ENCODE assay signal across 1 cellular context in genomic region chr2:42978175-42978886, GRCh38.
A peak's percentile ranks its signal among the peaks of the same experiment; 100 is the strongest.
TF ChIP-seq lines count a peak whose summit lies in the region.

No MANE protein-coding gene starts in this region.

TF ChIP-seq in HepG2, 621 proteins besides CTCF, POLR2A, EP300 and RAD21 (continued from another document and continues in another):
- peak; percentile 95 for TF ChIP-seq MLXIP (CRISPR knock-in tag; IDR thresholded peaks at IDR 0.05; ENCODE audit: borderline replicate concordance)
- TF ChIP-seq MNT (IDR thresholded peaks at IDR 0.05): peak; percentile 52; the same call in 1 of the 2 replicates
- TF ChIP-seq SNAPC5 (CRISPR knock-in tag; IDR thresholded peaks at IDR 0.05; ENCODE audit: borderline replicate concordance): no peak
- peak; percentile 28; the same call in 1 of the 2 replicates for TF ChIP-seq ZNF24 (IDR thresholded peaks at IDR 0.05)
- peak; percentile 76 for TF ChIP-seq MIER2 (CRISPR knock-in tag; IDR thresholded peaks at IDR 0.05)
- peak; percentile 97 for TF ChIP-seq FOXP4 (CRISPR knock-in tag; IDR thresholded peaks at IDR 0.05)
- TF ChIP-seq ZNF598 (CRISPR knock-in tag; IDR thresholded peaks at IDR 0.05; ENCODE audit: borderline replicate concordance): no peak; the same call in 1 of the 2 replicates
- TF ChIP-seq HOXA3 (CRISPR knock-in tag; IDR thresholded peaks at IDR 0.05): peak; percentile 97
- peak; percentile 64; the same call in 1 of the 2 replicates for TF ChIP-seq ZNF367 (CRISPR knock-in tag; IDR thresholded peaks at IDR 0.05; ENCODE audit: borderline replicate concordance)
- TF ChIP-seq ZNF260 (CRISPR knock-in tag; IDR thresholded peaks at IDR 0.05; ENCODE audit: borderline replicate concordance, low read depth): no peak
- no peak for TF ChIP-seq ZFYVE20 (CRISPR knock-in tag; IDR thresholded peaks at IDR 0.05; ENCODE audit: borderline replicate concordance, low read depth)
- peak; percentile 68 for TF ChIP-seq DBP (CRISPR knock-in tag; IDR thresholded peaks at IDR 0.05; ENCODE audit: not compliant biosample characterization)
- no peak for TF ChIP-seq ZNF841 (CRISPR knock-in tag; IDR thresholded peaks at IDR 0.05; ENCODE audit: borderline replicate concordance)
- peak; percentile 64; the same call in 1 of the 2 replicates for TF ChIP-seq ZBTB34 (CRISPR knock-in tag; IDR thresholded peaks at IDR 0.05)
- peak; percentile 63 for TF ChIP-seq ZNF446 (CRISPR knock-in tag; IDR thresholded peaks at IDR 0.05)
- TF ChIP-seq ZNF850 (CRISPR knock-in tag; conservative IDR thresholded peaks at IDR 0.05): no peak
- no peak for TF ChIP-seq ATRX (CRISPR knock-in tag; IDR thresholded peaks at IDR 0.05; ENCODE audit: borderline replicate concordance)
- TF ChIP-seq NR2F2 (IDR thresholded peaks at IDR 0.05; ENCODE audit: borderline replicate concordance, low read depth): no peak
- no peak for TF ChIP-seq ZNF382 (CRISPR knock-in tag; IDR thresholded peaks at IDR 0.05; ENCODE audit: borderline replicate concordance)
- peak; percentile 60 for TF ChIP-seq STAG1 (CRISPR knock-in tag; IDR thresholded peaks at IDR 0.05)
- TF ChIP-seq GATAD1 (CRISPR knock-in tag; IDR thresholded peaks at IDR 0.05): peak; percentile 76; the same call in 1 of the 2 replicates
- TF ChIP-seq SNRNP70 (IDR thresholded peaks at IDR 0.05; ENCODE audit: low read depth, low read length): no peak
- no peak for TF ChIP-seq FOXP1 (IDR thresholded peaks at IDR 0.05)
- peak; percentile 80; the same call in 1 of the 2 replicates for TF ChIP-seq FOXP1 (CRISPR knock-in tag; IDR thresholded peaks at IDR 0.05)
- no peak for TF ChIP-seq MTA3 (CRISPR knock-in tag; IDR thresholded peaks at IDR 0.05)
- no peak for TF ChIP-seq GRHL1 (CRISPR knock-in tag; conservative IDR thresholded peaks at IDR 0.05)
- TF ChIP-seq ZNF232 (CRISPR knock-in tag; IDR thresholded peaks at IDR 0.05; ENCODE audit: borderline replicate concordance): peak; percentile 98
- no peak for TF ChIP-seq ZNF564 (CRISPR knock-in tag; IDR thresholded peaks at IDR 0.05)
- TF ChIP-seq ZNF790 (CRISPR knock-in tag; IDR thresholded peaks at IDR 0.05; ENCODE audit: borderline replicate concordance): peak; percentile 81; the same call in 1 of the 2 replicates
- peak; percentile 86 for TF ChIP-seq IRF2 (CRISPR knock-in tag; IDR thresholded peaks at IDR 0.05)
- no peak for TF ChIP-seq ZNF34 (CRISPR knock-in tag; IDR thresholded peaks at IDR 0.05; ENCODE audit: borderline replicate concordance)
- TF ChIP-seq TFDP2 (CRISPR knock-in tag; IDR thresholded peaks at IDR 0.05): peak; percentile 81
- no peak for TF ChIP-seq TRIM22 (IDR thresholded peaks at IDR 0.05)
- TF ChIP-seq KAT7 (CRISPR knock-in tag; IDR thresholded peaks at IDR 0.05; ENCODE audit: borderline replicate concordance): 0 out of 2 replicates have a peak, but pooled peaks have one; percentile 37
- peak; percentile 45 for TF ChIP-seq ZKSCAN5 (CRISPR knock-in tag; IDR thresholded peaks at IDR 0.05)
- peak; percentile 95 for TF ChIP-seq YY1 (IDR thresholded peaks at IDR 0.05; ENCODE audit: insufficient read depth, insufficient replicate concordance, low read depth, low read length)
- peak; percentile 99 for TF ChIP-seq RBAK (CRISPR knock-in tag; IDR thresholded peaks at IDR 0.05)
- TF ChIP-seq ZNF703 (CRISPR knock-in tag; IDR thresholded peaks at IDR 0.05; ENCODE audit: borderline replicate concordance): peak; percentile 70; the same call in 1 of the 2 replicates
- no peak for TF ChIP-seq TOPORS (CRISPR knock-in tag; IDR thresholded peaks at IDR 0.05)
- TF ChIP-seq HES4 (CRISPR knock-in tag; IDR thresholded peaks at IDR 0.05; ENCODE audit: borderline replicate concordance): 0 out of 2 replicates have a peak, but pooled peaks have one; percentile 48
- peak; percentile 88; the same call in 1 of the 2 replicates for TF ChIP-seq ZNF879 (CRISPR knock-in tag; IDR thresholded peaks at IDR 0.05)
- TF ChIP-seq TRIM24 (CRISPR knock-in tag; IDR thresholded peaks at IDR 0.05): no peak
- TF ChIP-seq MEIS2 (CRISPR knock-in tag; IDR thresholded peaks at IDR 0.05): peak; percentile 97; the same call in 1 of the 2 replicates
- peak; percentile 97 for TF ChIP-seq ZMAT3 (CRISPR knock-in tag; conservative IDR thresholded peaks at IDR 0.05)
- no peak for TF ChIP-seq RAD51 (IDR thresholded peaks at IDR 0.05; ENCODE audit: borderline replicate concordance)
- TF ChIP-seq ZNF10 (CRISPR knock-in tag; IDR thresholded peaks at IDR 0.05; ENCODE audit: borderline replicate concordance, low read depth): no peak
- 0 out of 2 replicates have a peak, but pooled peaks have one; percentile 95 for TF ChIP-seq ZNF224 (CRISPR knock-in tag; IDR thresholded peaks at IDR 0.05)
- peak; percentile 90; the same call in 1 of the 2 replicates for TF ChIP-seq ZNF331 (CRISPR knock-in tag; IDR thresholded peaks at IDR 0.05)
- no peak for TF ChIP-seq CEBPB (IDR thresholded peaks at IDR 0.05; ENCODE audit: borderline replicate concordance, low read depth, low read length)
- TF ChIP-seq ZNF782 (CRISPR knock-in tag; IDR thresholded peaks at IDR 0.05; ENCODE audit: borderline replicate concordance): peak; percentile 87
- peak; percentile 90 for TF ChIP-seq ZBTB42 (CRISPR knock-in tag; IDR thresholded peaks at IDR 0.05)
- peak; percentile 97 for TF ChIP-seq ZNF747 (CRISPR knock-in tag; IDR thresholded peaks at IDR 0.05; ENCODE audit: borderline replicate concordance)
